Comparison of ENCODE assay signal across 2 cellular contexts in the genomic region with DNA sequence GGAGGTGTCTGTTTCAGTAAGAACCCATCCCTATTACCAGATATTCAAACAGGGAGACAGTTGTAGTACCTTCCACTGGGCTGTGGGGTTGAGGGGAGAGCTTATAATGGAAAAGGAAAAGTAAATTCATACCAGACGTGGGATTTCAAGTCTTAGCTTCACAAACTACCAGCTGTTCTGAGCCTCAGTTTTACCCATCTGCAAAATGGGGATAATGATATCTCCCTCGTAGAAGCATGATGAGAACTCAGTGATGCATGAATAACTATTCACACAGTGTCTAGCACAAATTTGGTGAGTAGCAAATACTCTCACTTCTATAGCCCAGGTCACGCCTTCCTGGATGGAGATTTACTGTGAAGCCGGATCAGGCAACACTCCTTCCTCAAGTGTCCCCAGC.
TF ChIP-seq lines count a peak whose summit lies in the region.

No MANE protein-coding gene starts in this region.

TF ChIP-seq in HepG2, 621 proteins besides CTCF, POLR2A, EP300 and RAD21:
- TF ChIP-seq ZNF629 (CRISPR knock-in tag; conservative IDR thresholded peaks at IDR 0.05), result peak; percentile 52
- TF ChIP-seq ZNF558 (CRISPR knock-in tag; IDR thresholded peaks at IDR 0.05; ENCODE audit: borderline replicate concordance), result no peak

TF ChIP-seq in GM12878, 131 proteins besides CTCF, POLR2A, EP300 and RAD21 (continues in another document):
- TF ChIP-seq, protein P1, sequence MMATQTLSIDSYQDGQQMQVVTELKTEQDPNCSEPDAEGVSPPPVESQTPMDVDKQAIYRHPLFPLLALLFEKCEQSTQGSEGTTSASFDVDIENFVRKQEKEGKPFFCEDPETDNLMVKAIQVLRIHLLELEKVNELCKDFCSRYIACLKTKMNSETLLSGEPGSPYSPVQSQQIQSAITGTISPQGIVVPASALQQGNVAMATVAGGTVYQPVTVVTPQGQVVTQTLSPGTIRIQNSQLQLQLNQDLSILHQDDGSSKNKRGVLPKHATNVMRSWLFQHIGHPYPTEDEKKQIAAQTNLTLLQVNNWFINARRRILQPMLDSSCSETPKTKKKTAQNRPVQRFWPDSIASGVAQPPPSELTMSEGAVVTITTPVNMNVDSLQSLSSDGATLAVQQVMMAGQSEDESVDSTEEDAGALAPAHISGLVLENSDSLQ (IDR thresholded peaks at IDR 0.05), result no peak
- no peak for TF ChIP-seq CHD1 (IDR thresholded peaks at IDR 0.05; ENCODE audit: low read depth, low read length)
- TF ChIP-seq NRF1 (conservative IDR thresholded peaks at IDR 0.05; ENCODE audit: low read depth, low read length), result no peak
- TF ChIP-seq, protein P2, sequence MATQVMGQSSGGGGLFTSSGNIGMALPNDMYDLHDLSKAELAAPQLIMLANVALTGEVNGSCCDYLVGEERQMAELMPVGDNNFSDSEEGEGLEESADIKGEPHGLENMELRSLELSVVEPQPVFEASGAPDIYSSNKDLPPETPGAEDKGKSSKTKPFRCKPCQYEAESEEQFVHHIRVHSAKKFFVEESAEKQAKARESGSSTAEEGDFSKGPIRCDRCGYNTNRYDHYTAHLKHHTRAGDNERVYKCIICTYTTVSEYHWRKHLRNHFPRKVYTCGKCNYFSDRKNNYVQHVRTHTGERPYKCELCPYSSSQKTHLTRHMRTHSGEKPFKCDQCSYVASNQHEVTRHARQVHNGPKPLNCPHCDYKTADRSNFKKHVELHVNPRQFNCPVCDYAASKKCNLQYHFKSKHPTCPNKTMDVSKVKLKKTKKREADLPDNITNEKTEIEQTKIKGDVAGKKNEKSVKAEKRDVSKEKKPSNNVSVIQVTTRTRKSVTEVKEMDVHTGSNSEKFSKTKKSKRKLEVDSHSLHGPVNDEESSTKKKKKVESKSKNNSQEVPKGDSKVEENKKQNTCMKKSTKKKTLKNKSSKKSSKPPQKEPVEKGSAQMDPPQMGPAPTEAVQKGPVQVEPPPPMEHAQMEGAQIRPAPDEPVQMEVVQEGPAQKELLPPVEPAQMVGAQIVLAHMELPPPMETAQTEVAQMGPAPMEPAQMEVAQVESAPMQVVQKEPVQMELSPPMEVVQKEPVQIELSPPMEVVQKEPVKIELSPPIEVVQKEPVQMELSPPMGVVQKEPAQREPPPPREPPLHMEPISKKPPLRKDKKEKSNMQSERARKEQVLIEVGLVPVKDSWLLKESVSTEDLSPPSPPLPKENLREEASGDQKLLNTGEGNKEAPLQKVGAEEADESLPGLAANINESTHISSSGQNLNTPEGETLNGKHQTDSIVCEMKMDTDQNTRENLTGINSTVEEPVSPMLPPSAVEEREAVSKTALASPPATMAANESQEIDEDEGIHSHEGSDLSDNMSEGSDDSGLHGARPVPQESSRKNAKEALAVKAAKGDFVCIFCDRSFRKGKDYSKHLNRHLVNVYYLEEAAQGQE (IDR thresholded peaks at IDR 0.05; ENCODE audit: low read depth, low read length), result no peak
- TF ChIP-seq PAX5 (IDR thresholded peaks at IDR 0.05; ENCODE audit: borderline replicate concordance, low read depth, low read length), result peak; percentile 72; the same call in 1 of the 2 replicates
- TF ChIP-seq, protein P3, sequence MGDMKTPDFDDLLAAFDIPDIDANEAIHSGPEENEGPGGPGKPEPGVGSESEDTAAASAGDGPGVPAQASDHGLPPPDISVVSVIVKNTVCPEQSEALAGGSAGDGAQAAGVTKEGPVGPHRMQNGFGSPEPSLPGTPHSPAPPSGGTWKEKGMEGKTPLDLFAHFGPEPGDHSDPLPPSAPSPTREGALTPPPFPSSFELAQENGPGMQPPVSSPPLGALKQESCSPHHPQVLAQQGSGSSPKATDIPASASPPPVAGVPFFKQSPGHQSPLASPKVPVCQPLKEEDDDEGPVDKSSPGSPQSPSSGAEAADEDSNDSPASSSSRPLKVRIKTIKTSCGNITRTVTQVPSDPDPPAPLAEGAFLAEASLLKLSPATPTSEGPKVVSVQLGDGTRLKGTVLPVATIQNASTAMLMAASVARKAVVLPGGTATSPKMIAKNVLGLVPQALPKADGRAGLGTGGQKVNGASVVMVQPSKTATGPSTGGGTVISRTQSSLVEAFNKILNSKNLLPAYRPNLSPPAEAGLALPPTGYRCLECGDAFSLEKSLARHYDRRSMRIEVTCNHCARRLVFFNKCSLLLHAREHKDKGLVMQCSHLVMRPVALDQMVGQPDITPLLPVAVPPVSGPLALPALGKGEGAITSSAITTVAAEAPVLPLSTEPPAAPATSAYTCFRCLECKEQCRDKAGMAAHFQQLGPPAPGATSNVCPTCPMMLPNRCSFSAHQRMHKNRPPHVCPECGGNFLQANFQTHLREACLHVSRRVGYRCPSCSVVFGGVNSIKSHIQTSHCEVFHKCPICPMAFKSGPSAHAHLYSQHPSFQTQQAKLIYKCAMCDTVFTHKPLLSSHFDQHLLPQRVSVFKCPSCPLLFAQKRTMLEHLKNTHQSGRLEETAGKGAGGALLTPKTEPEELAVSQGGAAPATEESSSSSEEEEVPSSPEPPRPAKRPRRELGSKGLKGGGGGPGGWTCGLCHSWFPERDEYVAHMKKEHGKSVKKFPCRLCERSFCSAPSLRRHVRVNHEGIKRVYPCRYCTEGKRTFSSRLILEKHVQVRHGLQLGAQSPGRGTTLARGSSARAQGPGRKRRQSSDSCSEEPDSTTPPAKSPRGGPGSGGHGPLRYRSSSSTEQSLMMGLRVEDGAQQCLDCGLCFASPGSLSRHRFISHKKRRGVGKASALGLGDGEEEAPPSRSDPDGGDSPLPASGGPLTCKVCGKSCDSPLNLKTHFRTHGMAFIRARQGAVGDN (IDR thresholded peaks at IDR 0.05), result no peak
- TF ChIP-seq, protein P4, sequence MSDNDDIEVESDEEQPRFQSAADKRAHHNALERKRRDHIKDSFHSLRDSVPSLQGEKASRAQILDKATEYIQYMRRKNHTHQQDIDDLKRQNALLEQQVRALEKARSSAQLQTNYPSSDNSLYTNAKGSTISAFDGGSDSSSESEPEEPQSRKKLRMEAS (IDR thresholded peaks at IDR 0.05; ENCODE audit: low read depth, low read length), result no peak
- TF ChIP-seq, protein P5, sequence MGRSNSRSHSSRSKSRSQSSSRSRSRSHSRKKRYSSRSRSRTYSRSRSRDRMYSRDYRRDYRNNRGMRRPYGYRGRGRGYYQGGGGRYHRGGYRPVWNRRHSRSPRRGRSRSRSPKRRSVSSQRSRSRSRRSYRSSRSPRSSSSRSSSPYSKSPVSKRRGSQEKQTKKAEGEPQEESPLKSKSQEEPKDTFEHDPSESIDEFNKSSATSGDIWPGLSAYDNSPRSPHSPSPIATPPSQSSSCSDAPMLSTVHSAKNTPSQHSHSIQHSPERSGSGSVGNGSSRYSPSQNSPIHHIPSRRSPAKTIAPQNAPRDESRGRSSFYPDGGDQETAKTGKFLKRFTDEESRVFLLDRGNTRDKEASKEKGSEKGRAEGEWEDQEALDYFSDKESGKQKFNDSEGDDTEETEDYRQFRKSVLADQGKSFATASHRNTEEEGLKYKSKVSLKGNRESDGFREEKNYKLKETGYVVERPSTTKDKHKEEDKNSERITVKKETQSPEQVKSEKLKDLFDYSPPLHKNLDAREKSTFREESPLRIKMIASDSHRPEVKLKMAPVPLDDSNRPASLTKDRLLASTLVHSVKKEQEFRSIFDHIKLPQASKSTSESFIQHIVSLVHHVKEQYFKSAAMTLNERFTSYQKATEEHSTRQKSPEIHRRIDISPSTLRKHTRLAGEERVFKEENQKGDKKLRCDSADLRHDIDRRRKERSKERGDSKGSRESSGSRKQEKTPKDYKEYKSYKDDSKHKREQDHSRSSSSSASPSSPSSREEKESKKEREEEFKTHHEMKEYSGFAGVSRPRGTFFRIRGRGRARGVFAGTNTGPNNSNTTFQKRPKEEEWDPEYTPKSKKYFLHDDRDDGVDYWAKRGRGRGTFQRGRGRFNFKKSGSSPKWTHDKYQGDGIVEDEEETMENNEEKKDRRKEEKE (IDR thresholded peaks at IDR 0.05), result no peak
- TF ChIP-seq, protein P6, sequence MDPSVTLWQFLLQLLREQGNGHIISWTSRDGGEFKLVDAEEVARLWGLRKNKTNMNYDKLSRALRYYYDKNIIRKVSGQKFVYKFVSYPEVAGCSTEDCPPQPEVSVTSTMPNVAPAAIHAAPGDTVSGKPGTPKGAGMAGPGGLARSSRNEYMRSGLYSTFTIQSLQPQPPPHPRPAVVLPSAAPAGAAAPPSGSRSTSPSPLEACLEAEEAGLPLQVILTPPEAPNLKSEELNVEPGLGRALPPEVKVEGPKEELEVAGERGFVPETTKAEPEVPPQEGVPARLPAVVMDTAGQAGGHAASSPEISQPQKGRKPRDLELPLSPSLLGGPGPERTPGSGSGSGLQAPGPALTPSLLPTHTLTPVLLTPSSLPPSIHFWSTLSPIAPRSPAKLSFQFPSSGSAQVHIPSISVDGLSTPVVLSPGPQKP (IDR thresholded peaks at IDR 0.05; ENCODE audit: low read depth, low read length), result no peak
- no peak for TF ChIP-seq E2F4 (IDR thresholded peaks at IDR 0.05; ENCODE audit: low read depth, low read length)
- no peak for TF ChIP-seq POLR2AphosphoS2 (IDR thresholded peaks at IDR 0.05; ENCODE audit: low read depth, low read length)
- 0 out of 2 replicates have a peak, but pooled peaks have one; percentile 7 for TF ChIP-seq MTA2 (IDR thresholded peaks at IDR 0.05; ENCODE audit: low read depth)
- TF ChIP-seq KLF5 (IDR thresholded peaks at IDR 0.05; ENCODE audit: partially characterized antibody), result no peak
- TF ChIP-seq FOS (IDR thresholded peaks at IDR 0.05; ENCODE audit: borderline replicate concordance, extremely low read depth, insufficient read length), result no peak
- TF ChIP-seq KAT2A (conservative IDR thresholded peaks at IDR 0.05; ENCODE audit: control insufficient read depth, low read depth, low read length), result no peak
- no peak for TF ChIP-seq TAF1 (IDR thresholded peaks at IDR 0.05; ENCODE audit: borderline replicate concordance, low read depth, low read length)
- no peak for TF ChIP-seq ZNF274 (IDR thresholded peaks at IDR 0.05; ENCODE audit: insufficient read depth, insufficient read length)
- peak; percentile 84 for TF ChIP-seq ZNF217 (IDR thresholded peaks at IDR 0.05)
- no peak for TF ChIP-seq NR2F1 (conservative IDR thresholded peaks at IDR 0.05)
- no peak for TF ChIP-seq RELA (IDR thresholded peaks at IDR 0.05; ENCODE audit: borderline replicate concordance, partially characterized antibody)
- no peak for TF ChIP-seq BACH1 (IDR thresholded peaks at IDR 0.05; ENCODE audit: borderline replicate concordance)
- no peak for TF ChIP-seq USF1 (IDR thresholded peaks at IDR 0.05; ENCODE audit: borderline replicate concordance, extremely low read length, insufficient read depth, low read depth, low read length)
- TF ChIP-seq LARP7 (IDR thresholded peaks at IDR 0.05), result no peak
- no peak for TF ChIP-seq CREM (IDR thresholded peaks at IDR 0.05; ENCODE audit: low read depth)
- TF ChIP-seq ESRRA (IDR thresholded peaks at IDR 0.05; ENCODE audit: low read length), result no peak
- TF ChIP-seq PML (IDR thresholded peaks at IDR 0.05; ENCODE audit: low read length), result no peak
- no peak for TF ChIP-seq FOXM1 (IDR thresholded peaks at IDR 0.05; ENCODE audit: low read depth, low read length)
- no peak for TF ChIP-seq ATF3 (IDR thresholded peaks at IDR 0.05; ENCODE audit: borderline replicate concordance, extremely low read depth, low read depth, low read length)
- no peak for TF ChIP-seq POU2F2 (IDR thresholded peaks at IDR 0.05; ENCODE audit: borderline replicate concordance, low read depth, low read length)
- no peak for TF ChIP-seq SKIL (IDR thresholded peaks at IDR 0.05; ENCODE audit: low read depth, poor library complexity, severe bottlenecking)
- no peak for TF ChIP-seq CEBPZ (IDR thresholded peaks at IDR 0.05; ENCODE audit: low read depth, low read length)
- TF ChIP-seq SP1 (IDR thresholded peaks at IDR 0.05; ENCODE audit: low read depth, low read length), result no peak
